In the genomic region with DNA sequence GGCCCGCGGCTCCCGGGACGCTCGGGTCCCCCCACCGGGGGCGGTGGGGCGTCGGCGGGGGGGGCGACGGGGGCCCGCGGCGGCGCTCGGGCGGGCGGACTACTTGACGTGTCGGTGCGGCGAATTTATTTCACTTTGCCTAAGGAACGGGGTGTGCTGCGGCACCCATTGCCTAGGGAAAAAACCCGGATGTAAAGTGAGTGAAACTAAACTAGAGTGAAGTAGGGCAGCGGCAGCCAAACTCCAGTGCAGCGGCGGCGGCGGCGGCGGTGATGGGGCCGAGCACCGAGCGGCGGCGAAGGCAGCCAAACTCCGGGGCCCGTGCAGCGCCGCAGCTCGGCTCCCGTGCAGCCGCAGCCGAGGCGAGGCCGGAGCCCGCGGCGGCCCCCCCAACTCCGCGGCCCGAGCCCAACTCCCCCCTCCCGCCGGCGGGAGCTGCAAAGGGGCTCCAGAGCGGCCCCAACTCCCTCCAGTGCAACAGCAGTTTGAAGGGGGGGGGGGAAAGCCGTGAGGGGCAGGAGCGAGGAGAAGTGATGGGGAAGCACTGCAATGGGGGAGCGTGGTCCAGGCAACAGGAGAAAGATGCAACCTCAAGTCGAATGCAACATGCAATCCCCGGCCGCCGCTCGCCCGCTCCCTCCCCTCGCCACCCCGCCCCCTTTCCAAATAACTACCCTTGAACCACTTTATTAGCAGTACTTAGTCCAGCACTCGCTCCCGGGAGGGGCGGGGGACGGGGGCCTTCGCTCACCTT, we compare ENCODE assay signal across 1 cellular context.
TF ChIP-seq lines count a peak whose summit lies in the region.

No MANE protein-coding gene starts in this region.

TF ChIP-seq in liver, 16 proteins besides CTCF, POLR2A, EP300 and RAD21 (continued from another document):
- TF ChIP-seq, protein P1, sequence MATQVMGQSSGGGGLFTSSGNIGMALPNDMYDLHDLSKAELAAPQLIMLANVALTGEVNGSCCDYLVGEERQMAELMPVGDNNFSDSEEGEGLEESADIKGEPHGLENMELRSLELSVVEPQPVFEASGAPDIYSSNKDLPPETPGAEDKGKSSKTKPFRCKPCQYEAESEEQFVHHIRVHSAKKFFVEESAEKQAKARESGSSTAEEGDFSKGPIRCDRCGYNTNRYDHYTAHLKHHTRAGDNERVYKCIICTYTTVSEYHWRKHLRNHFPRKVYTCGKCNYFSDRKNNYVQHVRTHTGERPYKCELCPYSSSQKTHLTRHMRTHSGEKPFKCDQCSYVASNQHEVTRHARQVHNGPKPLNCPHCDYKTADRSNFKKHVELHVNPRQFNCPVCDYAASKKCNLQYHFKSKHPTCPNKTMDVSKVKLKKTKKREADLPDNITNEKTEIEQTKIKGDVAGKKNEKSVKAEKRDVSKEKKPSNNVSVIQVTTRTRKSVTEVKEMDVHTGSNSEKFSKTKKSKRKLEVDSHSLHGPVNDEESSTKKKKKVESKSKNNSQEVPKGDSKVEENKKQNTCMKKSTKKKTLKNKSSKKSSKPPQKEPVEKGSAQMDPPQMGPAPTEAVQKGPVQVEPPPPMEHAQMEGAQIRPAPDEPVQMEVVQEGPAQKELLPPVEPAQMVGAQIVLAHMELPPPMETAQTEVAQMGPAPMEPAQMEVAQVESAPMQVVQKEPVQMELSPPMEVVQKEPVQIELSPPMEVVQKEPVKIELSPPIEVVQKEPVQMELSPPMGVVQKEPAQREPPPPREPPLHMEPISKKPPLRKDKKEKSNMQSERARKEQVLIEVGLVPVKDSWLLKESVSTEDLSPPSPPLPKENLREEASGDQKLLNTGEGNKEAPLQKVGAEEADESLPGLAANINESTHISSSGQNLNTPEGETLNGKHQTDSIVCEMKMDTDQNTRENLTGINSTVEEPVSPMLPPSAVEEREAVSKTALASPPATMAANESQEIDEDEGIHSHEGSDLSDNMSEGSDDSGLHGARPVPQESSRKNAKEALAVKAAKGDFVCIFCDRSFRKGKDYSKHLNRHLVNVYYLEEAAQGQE (IDR thresholded peaks at IDR 0.05) = no peak
- TF ChIP-seq FOXA2 (IDR thresholded peaks at IDR 0.05) = no peak
- no peak for TF ChIP-seq NR2F2 (IDR thresholded peaks at IDR 0.05)
- no peak for TF ChIP-seq HNF4A (conservative IDR thresholded peaks at IDR 0.05)
- TF ChIP-seq SP1 (IDR thresholded peaks at IDR 0.05) = no peak
- no peak for TF ChIP-seq FOXA1 (IDR thresholded peaks at IDR 0.05)
- no peak for TF ChIP-seq TAF1 (conservative IDR thresholded peaks at IDR 0.05)
- TF ChIP-seq ZBTB33 (IDR thresholded peaks at IDR 0.05) = no peak
